Comparison of ENCODE assay signal across 15 cellular contexts in the genomic region with DNA sequence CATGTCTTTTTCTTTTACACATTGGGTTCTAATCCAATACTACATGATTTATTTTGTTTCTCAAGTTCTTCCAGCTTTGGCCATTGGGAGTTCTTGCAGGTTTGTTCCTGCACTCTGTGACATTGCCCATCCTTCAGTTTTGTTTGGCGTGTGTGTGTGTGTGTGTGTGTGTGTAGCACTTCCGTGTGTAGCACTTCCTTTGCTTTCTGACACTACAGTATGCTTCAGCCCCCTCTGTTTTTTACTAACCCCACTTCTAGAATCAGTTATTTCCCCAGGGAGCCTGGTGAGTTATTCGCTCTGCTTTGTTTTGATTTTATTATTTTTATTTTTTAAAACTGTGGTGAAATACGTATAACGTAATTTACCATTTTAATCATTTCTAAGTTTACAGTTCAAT.
"Had no signal": no experiment of that assay in that cellular context is flagged by ENCODE, and none has a peak within 500 bp of the region (broad histone marks: within the 10 kb centered on the region; RNA-seq: fewer than 3 reads in every experiment).

No MANE protein-coding gene starts in this region.

- H3K9me3 ChIP-seq: left lung, mucosa of descending colon, tibial nerve, uterus had no signal

- H3K27me3 Mint-ChIP-seq: activated CD4-positive, alpha-beta memory T cell treated with anti-CD3 and anti-CD28 coated beads for 36 hours; activated T-helper 17 cell treated with anti-CD3 and anti-CD28 coated beads, Interleukin-2, amount 50 U/mL, for 72 hours; naive thymus-derived CD8-positive, alpha-beta T cell; T-cell had no signal

- H3K9me3 Mint-ChIP-seq: activated CD4-positive, alpha-beta memory T cell treated with anti-CD3 and anti-CD28 coated beads for 36 hours; activated naive CD4-positive, alpha-beta T cell treated with anti-CD3 and anti-CD28 coated beads for 36 hours; activated T-helper 17 cell treated with anti-CD3 and anti-CD28 coated beads, Interleukin-2, amount 50 U/mL, for 72 hours; naive thymus-derived CD8-positive, alpha-beta T cell; T-cell had no signal

- H3K27ac Mint-ChIP-seq: activated CD4-positive, alpha-beta memory T cell treated with anti-CD3 and anti-CD28 coated beads for 36 hours; activated naive CD4-positive, alpha-beta T cell treated with anti-CD3 and anti-CD28 coated beads for 36 hours; activated T-helper 17 cell treated with anti-CD3 and anti-CD28 coated beads, Interleukin-2, amount 50 U/mL, for 72 hours; T-cell had no signal

- ATAC-seq: activated T-helper 17 cell treated with anti-CD3 and anti-CD28 coated beads, Interleukin-2, amount 50 U/mL, for 72 hours; left lung; mucosa of descending colon; naive thymus-derived CD8-positive, alpha-beta T cell; T-cell had no signal

- H3K27me3 ChIP-seq: left lung, tibial nerve, uterus had no signal

- H3K36me3 ChIP-seq: uterus had no signal

- DNase-seq: activated CD4-positive, alpha-beta memory T cell treated with anti-CD3 and anti-CD28 coated beads for 36 hours; activated CD4-positive, alpha-beta T cell treated with anti-CD3 and anti-CD28 coated beads for 1 hour; activated CD8-positive, alpha-beta memory T cell treated with anti-CD3 and anti-CD28 coated beads, Interleukin-2, amount 50 U/mL, for 48 hours; activated naive CD4-positive, alpha-beta T cell treated with anti-CD3 and anti-CD28 coated beads for 36 hours; islet precursor cell; left lung; mucosa of descending colon; stimulated activated CD4-positive, alpha-beta T cell treated with anti-CD3 and anti-CD28 coated beads, Interleukin-2, amount 100 ng/mL, for 48 hours; stimulated activated naive CD4-positive, alpha-beta T cell treated with Interleukin-2 at 50 U/mL for 16 hours; substantia nigra; T-cell; uterus had no signal

- H3K4me3 Mint-ChIP-seq: activated CD4-positive, alpha-beta memory T cell treated with anti-CD3 and anti-CD28 coated beads for 36 hours; activated naive CD4-positive, alpha-beta T cell treated with anti-CD3 and anti-CD28 coated beads for 36 hours; activated T-helper 17 cell treated with anti-CD3 and anti-CD28 coated beads, Interleukin-2, amount 50 U/mL, for 72 hours; naive thymus-derived CD8-positive, alpha-beta T cell; T-cell had no signal

- H3K4me3 ChIP-seq: left lung, mucosa of descending colon, tibial nerve, uterus had no signal

- H3K27ac ChIP-seq: left lung, tibial nerve, uterus had no signal
